Comparison of ENCODE assay signal across 26 cellular contexts in genomic region chr2:624551-625347, GRCh38.
"Had no signal": no experiment of that assay in that cellular context is flagged by ENCODE, and none has a peak within 500 bp of the region (broad histone marks: within the 10 kb centered on the region; RNA-seq: fewer than 3 reads in every experiment).

No MANE protein-coding gene starts in this region.

- H3K27ac Mint-ChIP-seq: activated naive CD4-positive, alpha-beta T cell treated with anti-CD3 and anti-CD28 coated beads for 36 hours; activated naive CD8-positive, alpha-beta T cell; activated T-helper 17 cell treated with anti-CD3 and anti-CD28 coated beads, Interleukin-2, amount 50 U/mL, for 72 hours; T-cell had no signal

- H3K4me3 Mint-ChIP-seq: activated naive CD4-positive, alpha-beta T cell treated with anti-CD3 and anti-CD28 coated beads for 36 hours; activated naive CD8-positive, alpha-beta T cell; activated T-helper 17 cell treated with anti-CD3 and anti-CD28 coated beads, Interleukin-2, amount 50 U/mL, for 72 hours; central memory CD8-positive, alpha-beta T cell; T-cell had no signal

- H3K36me3 Mint-ChIP-seq: activated naive CD8-positive, alpha-beta T cell; brain; T-cell had no signal

- FAIRE-seq: astrocyte, TTC549 had no signal

- H3K27me3 Mint-ChIP-seq: activated naive CD8-positive, alpha-beta T cell; activated T-helper 17 cell treated with anti-CD3 and anti-CD28 coated beads, Interleukin-2, amount 50 U/mL, for 72 hours had no signal

- H3K9me3 Mint-ChIP-seq: activated naive CD4-positive, alpha-beta T cell treated with anti-CD3 and anti-CD28 coated beads for 36 hours; activated T-helper 17 cell treated with anti-CD3 and anti-CD28 coated beads, Interleukin-2, amount 50 U/mL, for 72 hours; central memory CD8-positive, alpha-beta T cell; T-cell had no signal

- ATAC-seq: activated T-helper 17 cell treated with anti-CD3 and anti-CD28 coated beads, Interleukin-2, amount 50 U/mL, for 72 hours; T-cell had no signal

- H3K36me3 ChIP-seq: MG63, Peyer's patch had no signal

- H3K4me1 ChIP-seq: Peyer's patch had no signal

- DNase-seq: activated CD4-positive, CD25-positive, alpha-beta regulatory T cell; activated gamma-delta T cell; activated naive CD4-positive, alpha-beta T cell treated with anti-CD3 and anti-CD28 coated beads for 36 hours; activated T-cell treated with anti-CD3 and anti-CD28 coated beads for 4 hours; activated T-cell treated with anti-CD3 and anti-CD28 coated beads, Interleukin-2, amount 50 U/mL, for 48 hours; amygdala; MG63; MV-4-11; NCI-H1092 treated with DMSO at 0.1 percent for 48 hours; NCI-H1417 treated with DMSO at 0.1 percent for 48 hours; NCI-H1694 treated with DMSO at 0.1 percent for 48 hours; NCI-H2029 treated with DMSO at 0.1 percent for 48 hours; NCI-H510A; NCI-H526 treated with DMSO at 0.1 percent for 48 hours; Peyer's patch; SHP77; T-cell; T-helper 2 cell; T1000 had no signal

- H3K27me3 ChIP-seq: MG63, Peyer's patch had no signal

- H3K9me3 ChIP-seq: MG63, Peyer's patch had no signal

- H3K4me1 Mint-ChIP-seq: activated T-helper 17 cell treated with anti-CD3 and anti-CD28 coated beads, Interleukin-2, amount 50 U/mL, for 72 hours; central memory CD8-positive, alpha-beta T cell; T-cell had no signal

- H3K4me3 ChIP-seq: MG63, Peyer's patch had no signal

- H3K27ac ChIP-seq: Peyer's patch, RWPE1 had no signal
